1 cellular context compared by ENCODE assay signal in the genomic region with DNA sequence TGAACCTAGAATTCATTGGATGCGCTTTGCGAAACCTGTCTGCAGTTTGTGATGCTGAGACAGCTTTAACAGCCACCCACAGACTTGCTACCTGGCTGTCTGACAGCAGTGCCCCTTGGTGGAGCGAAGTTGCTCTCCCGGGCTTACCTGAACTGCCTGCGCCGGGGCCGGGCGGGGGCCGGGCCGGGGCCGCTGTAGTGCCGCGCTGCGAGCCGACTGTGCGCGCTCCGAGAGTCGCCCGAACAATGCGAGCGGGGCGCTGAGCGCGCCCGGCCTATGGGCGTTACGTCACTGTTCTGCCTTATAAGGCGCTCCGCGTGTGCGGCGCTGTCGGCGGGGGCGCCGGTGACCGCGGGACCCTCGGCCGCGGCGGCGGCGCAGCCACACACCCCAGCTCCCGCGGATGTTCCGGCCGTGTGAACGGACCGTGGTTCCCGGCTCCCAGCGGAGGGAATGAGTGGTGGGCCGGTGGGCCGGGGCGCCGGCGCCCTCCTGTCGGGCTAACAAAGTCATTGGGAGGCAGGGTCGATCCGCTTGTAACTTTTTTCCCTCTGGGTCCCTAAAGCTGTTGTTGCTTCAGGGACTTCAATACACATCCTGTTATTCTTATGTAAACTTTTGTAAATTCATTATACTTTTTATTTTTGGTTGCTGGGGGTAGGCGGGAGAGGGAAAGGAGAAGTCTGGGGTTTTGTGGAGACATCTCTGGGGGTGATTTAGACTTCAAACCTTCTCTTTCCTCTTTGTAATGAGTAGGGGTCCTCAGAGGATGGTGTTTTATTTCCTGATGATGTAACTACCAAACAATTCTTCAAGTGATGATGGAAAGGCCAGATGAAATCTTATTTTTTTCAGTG.
A peak's percentile ranks its signal among the peaks of the same experiment; 100 is the strongest.
TF ChIP-seq lines count a peak whose summit lies in the region.

No MANE protein-coding gene starts in this region.

TF ChIP-seq in HepG2, 621 proteins besides CTCF, POLR2A, EP300 and RAD21 (continued from another document and continues in another):
- 0 out of 2 replicates have a peak, but pooled peaks have one; percentile 31 for TF ChIP-seq AKNA (CRISPR knock-in tag; IDR thresholded peaks at IDR 0.05; ENCODE audit: borderline replicate concordance)
- no peak for TF ChIP-seq BRF2 (CRISPR knock-in tag; IDR thresholded peaks at IDR 0.05)
- no peak; the same call in 1 of the 2 replicates for TF ChIP-seq SIX4 (CRISPR knock-in tag; IDR thresholded peaks at IDR 0.05)
- peak; percentile 86 for TF ChIP-seq ZNF142 (CRISPR knock-in tag; IDR thresholded peaks at IDR 0.05)
- TF ChIP-seq HOXD1 (CRISPR knock-in tag; IDR thresholded peaks at IDR 0.05) = peak; percentile 66; the same call in 1 of the 2 replicates
- TF ChIP-seq KDM5B (CRISPR knock-in tag; IDR thresholded peaks at IDR 0.05; ENCODE audit: borderline replicate concordance) = peak; percentile 94
- TF ChIP-seq, protein P1, sequence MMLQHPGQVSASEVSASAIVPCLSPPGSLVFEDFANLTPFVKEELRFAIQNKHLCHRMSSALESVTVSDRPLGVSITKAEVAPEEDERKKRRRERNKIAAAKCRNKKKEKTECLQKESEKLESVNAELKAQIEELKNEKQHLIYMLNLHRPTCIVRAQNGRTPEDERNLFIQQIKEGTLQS (CRISPR knock-in tag; IDR thresholded peaks at IDR 0.05) = 0 out of 2 replicates have a peak, but pooled peaks have one; percentile 53
- TF ChIP-seq ZNF703 (CRISPR knock-in tag; IDR thresholded peaks at IDR 0.05; ENCODE audit: borderline replicate concordance) = no peak; the same call in 1 of the 2 replicates
- TF ChIP-seq MEF2D (CRISPR knock-in tag; IDR thresholded peaks at IDR 0.05) = no peak
- peak; percentile 70; the same call in 1 of the 2 replicates for TF ChIP-seq BATF2 (CRISPR knock-in tag; IDR thresholded peaks at IDR 0.05)
- TF ChIP-seq NCOA1 (CRISPR knock-in tag; IDR thresholded peaks at IDR 0.05) = no peak
- TF ChIP-seq ZNF644 (CRISPR knock-in tag; IDR thresholded peaks at IDR 0.05; ENCODE audit: low read depth) = no peak
- no peak for TF ChIP-seq ZUFSP (CRISPR knock-in tag; IDR thresholded peaks at IDR 0.05; ENCODE audit: borderline replicate concordance)
- TF ChIP-seq SNAPC5 (CRISPR knock-in tag; IDR thresholded peaks at IDR 0.05; ENCODE audit: borderline replicate concordance) = no peak
- TF ChIP-seq BHLHE40 (IDR thresholded peaks at IDR 0.05; ENCODE audit: low read length) = no peak
- peak; percentile 98; the same call in 1 of the 2 replicates for TF ChIP-seq ZNF607 (CRISPR knock-in tag; IDR thresholded peaks at IDR 0.05; ENCODE audit: borderline replicate concordance)
- TF ChIP-seq ZNF800 (CRISPR knock-in tag; IDR thresholded peaks at IDR 0.05) = peak; percentile 84
- TF ChIP-seq PHF5A (CRISPR knock-in tag; IDR thresholded peaks at IDR 0.05; ENCODE audit: low read depth, unreplicated experiment) = no peak
- TF ChIP-seq ZNF557 (CRISPR knock-in tag; IDR thresholded peaks at IDR 0.05) = no peak
- TF ChIP-seq ZNF556 (CRISPR knock-in tag; IDR thresholded peaks at IDR 0.05; ENCODE audit: borderline replicate concordance) = peak; percentile 90; the same call in 1 of the 2 replicates
- TF ChIP-seq CENPX (CRISPR knock-in tag; IDR thresholded peaks at IDR 0.05) = no peak
- TF ChIP-seq ZNF205 (CRISPR knock-in tag; IDR thresholded peaks at IDR 0.05) = 0 out of 2 replicates have a peak, but pooled peaks have one; percentile 38
- TF ChIP-seq ZBTB10 (CRISPR knock-in tag; IDR thresholded peaks at IDR 0.05; ENCODE audit: borderline replicate concordance) = no peak
- TF ChIP-seq, protein P2, sequence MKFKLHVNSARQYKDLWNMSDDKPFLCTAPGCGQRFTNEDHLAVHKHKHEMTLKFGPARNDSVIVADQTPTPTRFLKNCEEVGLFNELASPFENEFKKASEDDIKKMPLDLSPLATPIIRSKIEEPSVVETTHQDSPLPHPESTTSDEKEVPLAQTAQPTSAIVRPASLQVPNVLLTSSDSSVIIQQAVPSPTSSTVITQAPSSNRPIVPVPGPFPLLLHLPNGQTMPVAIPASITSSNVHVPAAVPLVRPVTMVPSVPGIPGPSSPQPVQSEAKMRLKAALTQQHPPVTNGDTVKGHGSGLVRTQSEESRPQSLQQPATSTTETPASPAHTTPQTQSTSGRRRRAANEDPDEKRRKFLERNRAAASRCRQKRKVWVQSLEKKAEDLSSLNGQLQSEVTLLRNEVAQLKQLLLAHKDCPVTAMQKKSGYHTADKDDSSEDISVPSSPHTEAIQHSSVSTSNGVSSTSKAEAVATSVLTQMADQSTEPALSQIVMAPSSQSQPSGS (CRISPR knock-in tag; IDR thresholded peaks at IDR 0.05) = peak; percentile 95
- TF ChIP-seq ZNF543 (CRISPR knock-in tag; IDR thresholded peaks at IDR 0.05) = no peak; the same call in 1 of the 2 replicates
- no peak; the same call in 1 of the 2 replicates for TF ChIP-seq ZNF772 (CRISPR knock-in tag; IDR thresholded peaks at IDR 0.05)
- no peak for TF ChIP-seq JARID2 (CRISPR knock-in tag; IDR thresholded peaks at IDR 0.05; ENCODE audit: insufficient replicate concordance)
- TF ChIP-seq ZNF101 (CRISPR knock-in tag; IDR thresholded peaks at IDR 0.05; ENCODE audit: borderline replicate concordance, low read depth) = no peak
- TF ChIP-seq FOXK2 (IDR thresholded peaks at IDR 0.05) = no peak
